In genomic region chr12:117408161-117408791, GRCh38 we compare ENCODE assay signal across 10 cellular contexts. TPM values are rescaled to one million over a fixed set of nuclear protein-coding genes. Genes with fewer than 3 reads are reported as not detected.
DNase-seq lines count a peak whose midpoint lies in the region; ATAC-seq and TF ChIP-seq lines count a peak whose summit lies in the region.
"Had no signal": no experiment of that assay in that cellular context is flagged by ENCODE, and none has a peak within 500 bp of the region (broad histone marks: within the 10 kb centered on the region; RNA-seq: fewer than 3 reads in every experiment).

No MANE protein-coding gene starts in this region.

- H2BK5ac ChIP-seq in neuronal stem cell (ENCODE audit: low read length), result peak overlapping the region; percentile 49

- H3K9ac ChIP-seq in neuronal stem cell (ENCODE audit: low read depth, low read length, poor library complexity), result no peak overlapping the region

- H3K79me1 ChIP-seq in neuronal stem cell (ENCODE audit: low read depth, low read length), result no peaks in the 10 kb centered on the region

- H2BK15ac ChIP-seq in neuronal stem cell (ENCODE audit: low read length), result peak overlapping the region; percentile 1

- H3K9me3 ChIP-seq in neuronal stem cell (replicated peaks in 1 of 2; ENCODE audit: control insufficient read depth in 2 of 2, insufficient read depth in 1 of 2, low read depth in 1 of 2, low read length in 2 of 2) (peaks cover 0 to 5% of the 10 kb centered on the region in 2 donors), spleen (peaks cover 0 to 11% (median 2%) of the 10 kb centered on the region in 8 donors)
- H3K9me3 ChIP-seq: HAP-1 had no signal

- no peak for TF ChIP-seq CTCF in fibroblast of mammary gland (conservative IDR thresholded peaks at IDR 0.05; ENCODE audit: control insufficient read depth, insufficient read depth, low read depth, low read length)
- no peak for TF ChIP-seq CTCF in spleen (IDR thresholded peaks at IDR 0.05 in 8 of 11, conservative IDR thresholded peaks at IDR 0.05 in 3 of 11)

- H3K4me1 ChIP-seq in neuronal stem cell (ENCODE audit: control insufficient read depth in 2 of 2, insufficient read depth in 1 of 2, low read depth in 1 of 2, low read length in 2 of 2), result peaks cover 3 to 9% of the 10 kb centered on the region in 2 donors
- H3K4me1 ChIP-seq in spleen, result peaks cover 0 to 3% (median 0%) of the 10 kb centered on the region in 6 donors
- H3K4me1 ChIP-seq: HAP-1 had no signal

- H3K27ac ChIP-seq in neuronal stem cell (replicated peaks; ENCODE audit: low read length) (no peak overlapping the region), spleen (no peak overlapping the region)

- intact Hi-C loops in spleen (cut with DNase I; ENCODE audit: low total_unique reads), result no loop called here

- H3K14ac ChIP-seq in neuronal stem cell (ENCODE audit: low read length), result no peak overlapping the region

- H3K4me3 ChIP-seq in fibroblast of mammary gland (ENCODE audit: control insufficient read depth, low read depth, low read length) (no peak overlapping the region), neuronal stem cell (ENCODE audit: low read length in 2 of 2) (no peak overlapping the region), spleen (no peak overlapping the region)
- H3K4me3 ChIP-seq: HAP-1 had no signal

- H3K27me3 ChIP-seq in neuronal stem cell (ENCODE audit: control insufficient read depth in 3 of 3, insufficient read depth in 3 of 3, low read depth in 1 of 3, low read length in 3 of 3) (no peaks in the 10 kb centered on the region), spleen (replicated peaks in 1 of 7) (peaks cover 0 to 13% (median 0%) of the 10 kb centered on the region in 7 donors)

- ATAC-seq in GM19023 (IDR thresholded peaks at IDR 0.05; ENCODE audit: unreplicated experiment), result no peak

- H3K23ac ChIP-seq in neuronal stem cell (ENCODE audit: low read depth, low read length, poor library complexity), result no peak overlapping the region

- peak overlapping the region; percentile 75 for H2AFZ ChIP-seq in neuronal stem cell (ENCODE audit: low read length)

- peak overlapping the region; percentile 27 for H2AK5ac ChIP-seq in neuronal stem cell (ENCODE audit: low read depth, low read length)

- H3K4ac ChIP-seq in neuronal stem cell (ENCODE audit: low read length), result no peak overlapping the region

- TF ChIP-seq POLR2A in spleen (IDR thresholded peaks at IDR 0.05), result no peak

- no peak overlapping the region for H3K4me2 ChIP-seq in neuronal stem cell (ENCODE audit: insufficient read depth, low read length, poor library complexity, severe bottlenecking)

- DNase-seq in Daoy (ENCODE audit: low read depth) (peak; percentile 73), NCI-H226 (peak; percentile 48), fibroblast of mammary gland (ENCODE audit: low read depth) (peak; percentile 22), neuronal stem cell (ENCODE audit: low spot score) (no peak), spleen (no peak), islet precursor cell (no peak)
- DNase-seq in effector CD8-positive, alpha-beta T cell (lab: John Stamatoyannopoulos, UW), result no peak

- H4K91ac ChIP-seq in neuronal stem cell (ENCODE audit: low read depth, low read length, poor library complexity), result no peak overlapping the region

- H2BK120ac ChIP-seq in neuronal stem cell (ENCODE audit: low read depth, low read length), result no peak overlapping the region

- peak overlapping the region; percentile 83 for H3K18ac ChIP-seq in neuronal stem cell (ENCODE audit: low read length)

- WGBS in neuronal stem cell (ENCODE audit: extremely low coverage in 2 of 2, insufficient read length in 2 of 2, insufficient replicate concordance in 1 of 2), 2 donors, result no CpG with 5 or more reads among the region's 11 CpGs
- WGBS in spleen, 5 donors, result 48 to 58% (median 50%) methylated on average over 10 to 11 of the region's 11 CpGs

- H4K8ac ChIP-seq in neuronal stem cell (ENCODE audit: low read depth, low read length), result peak overlapping the region; percentile 4

- H3K36me3 ChIP-seq in neuronal stem cell (replicated peaks in 1 of 2; ENCODE audit: control insufficient read depth in 2 of 2, insufficient read depth in 2 of 2, low read length in 2 of 2) (no peaks in the 10 kb centered on the region), spleen (no peaks in the 10 kb centered on the region)
- H3K36me3 ChIP-seq: HAP-1 had no signal

- H2BK12ac ChIP-seq in neuronal stem cell (ENCODE audit: low read length), result no peak overlapping the region

RNA-seq across cellular contexts. Expression of gene NOS1, which starts 46.9 kb away (rescaled TPM):
- total RNA-seq in Daoy (2014; rRNA removed; shearing (Covaris generic)), result 0.06 TPM in 1 of 2 replicates, not detected in the other
- 0.03 TPM for polyA plus RNA-seq in neuronal stem cell (2013, experiment 1 of 2)
- 0.03 TPM for polyA plus RNA-seq in neuronal stem cell (2013, experiment 2 of 2)
- under 1 TPM in 1 of 7 donors, not detected in 6; 0.22 TPM for total RNA-seq in spleen
- under 1 TPM; 0.03 to 0.04 (median 0.03) TPM for polyA plus RNA-seq in spleen
- total RNA-seq: T-helper 2 cell treated with Interferon-gamma antibody and Interleukin-4, amounts not matched to agents 100 ng/mL and 5 ng/mL, for 36 hours had no signal

Comparison
In these comparisons a context has a peak if more than half of its experiments do, and no peak if none do; other contexts are left out.
1. DNase-seq: peak in Daoy (single experiment), NCI-H226 (single experiment) and fibroblast of mammary gland (single experiment); none in neuronal stem cell (single experiment), spleen (single experiment), effector CD8-positive, alpha-beta T cell (single experiment) and islet precursor cell (single experiment).